In the genomic region with DNA sequence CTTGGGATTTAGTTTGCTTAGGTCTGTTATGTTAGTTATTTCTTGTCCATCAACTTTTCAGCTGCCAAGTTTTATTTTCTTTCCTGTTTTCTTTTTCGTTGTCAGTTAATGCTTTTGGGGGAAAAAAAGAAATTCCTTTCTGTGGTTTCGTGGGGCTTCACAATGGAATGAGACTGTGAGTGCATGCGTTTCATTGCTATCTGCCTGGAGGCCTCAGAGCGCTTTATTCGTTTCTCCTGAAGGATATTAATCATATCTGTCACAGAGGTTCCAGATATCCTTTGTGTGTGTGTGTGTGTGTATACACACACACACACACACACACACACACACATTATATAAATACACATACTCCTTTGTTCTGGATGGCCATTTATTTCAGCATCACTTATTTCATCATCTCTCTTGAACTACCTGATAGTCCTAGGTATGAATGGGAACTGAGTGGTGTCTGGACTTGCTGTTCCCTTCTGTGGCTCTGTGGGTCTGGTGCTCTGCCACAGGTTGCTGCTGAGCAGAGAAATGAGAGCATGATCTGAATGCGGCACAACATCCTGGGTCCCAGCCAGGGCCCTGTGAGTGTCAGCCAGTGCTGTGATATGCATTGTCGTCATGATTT, we compare ENCODE assay signal across 7 cellular contexts.
DNase-seq lines count a peak whose midpoint lies in the region; ATAC-seq, FAIRE-seq and TF ChIP-seq lines count a peak whose summit lies in the region.
"Not testable (repeated sequence)": the region's sequence is repeated elsewhere in the genome, so short reads cannot be mapped to it uniquely, and the experiment has no call there.

No MANE protein-coding gene starts in this region.

- not testable (repeated sequence) for H3K36me3 Mint-ChIP-seq in endodermal cell (ENCODE audit: low read depth); osteocyte (ENCODE audit: unreplicated experiment)

- H3K4me2 ChIP-seq in PC-9: not testable (repeated sequence)

- H3K79me2 ChIP-seq in PC-9 (ENCODE audit: low read depth): not testable (repeated sequence)

- not testable (repeated sequence) for H3K9ac ChIP-seq in endodermal cell (ENCODE audit: extremely low read depth, low read length, poor library complexity, severe bottlenecking)

- H3K36me3 ChIP-seq in PC-9 (ENCODE audit: low read depth); endodermal cell (ENCODE audit: control insufficient read depth, insufficient read depth, low read length): not testable (repeated sequence)

- TF ChIP-seq CTCF in PC-9 (conservative IDR thresholded peaks at IDR 0.05); endodermal cell (conservative IDR thresholded peaks at IDR 0.05); foreskin keratinocyte (conservative IDR thresholded peaks at IDR 0.05); osteocyte (IDR thresholded peaks at IDR 0.05): not testable (repeated sequence)

- WGBS in endodermal cell (ENCODE audit: insufficient coverage in 1 of 2, insufficient read length in 1 of 2), 2 experiments: 95 to 100% methylated on average over 2 to 6 of the region's 7 CpGs

- not testable (repeated sequence) for H4K20me1 ChIP-seq in PC-9 (ENCODE audit: insufficient read depth)

- H3K9me2 ChIP-seq in PC-9 (ENCODE audit: insufficient read depth): not testable (repeated sequence)

- intact Hi-C loops in PC-9 (cut with micrococcal nuclease; ENCODE audit: unreplicated experiment): not testable (repeated sequence)

- not testable (repeated sequence) for H3K27me3 Mint-ChIP-seq in endodermal cell (ENCODE audit: insufficient read depth); osteocyte (ENCODE audit: unreplicated experiment)

- POLR2A ChIA-PET in PC-9 (lab: Charles Lee; ENCODE audit: unreplicated experiment): not testable (repeated sequence)

- DNase-seq in HTR-8/SVneo (ENCODE audit: insufficient read length, low spot score); PC-9; endodermal cell; osteocyte (ENCODE audit: extremely low spot score, unreplicated experiment): not testable (repeated sequence)
- peak; percentile 48 for DNase-seq in SW480 (ENCODE audit: low spot score)
- DNase-seq in astrocyte of the hippocampus (ENCODE audit: low read depth, low spot score): peak; percentile 56
- DNase-seq in foreskin keratinocyte: peak; percentile 83 to 85

- not testable (repeated sequence) for H2AFZ ChIP-seq in PC-9

- H3K4me3 ChIP-seq in PC-9; endodermal cell (ENCODE audit: low read length): not testable (repeated sequence)

- not testable (repeated sequence) for H3K4me1 ChIP-seq in PC-9 (replicated peaks; ENCODE audit: insufficient read depth); endodermal cell (ENCODE audit: control insufficient read depth, insufficient read depth, low read length); foreskin keratinocyte

- H3K27ac ChIP-seq in PC-9 (peak overlapping the region; percentile 32; the same call in 1 of the 2 replicates), endodermal cell (ENCODE audit: low read depth, low read length) (peak overlapping the region; percentile 57)
- H3K27ac ChIP-seq in foreskin keratinocyte: not testable (repeated sequence)

- not testable (repeated sequence) for H3F3A ChIP-seq in PC-9 (ENCODE audit: insufficient read depth, low read depth)

- not testable (repeated sequence) for H3K9me3 ChIP-seq in PC-9 (ENCODE audit: insufficient read depth, low read depth); endodermal cell (ENCODE audit: control insufficient read depth, low read length)

- FAIRE-seq in HTR-8/SVneo (lab: Jason Lieb, UNC): peak; percentile 70

- not testable (repeated sequence) for H3K9me3 Mint-ChIP-seq in endodermal cell; osteocyte (ENCODE audit: unreplicated experiment)

- not testable (repeated sequence) for H3K27me3 ChIP-seq in PC-9 (ENCODE audit: insufficient read depth, low read depth); endodermal cell (ENCODE audit: control insufficient read depth, insufficient read depth, low read length, poor library complexity, severe bottlenecking); foreskin keratinocyte

- ATAC-seq in foreskin keratinocyte: peak; percentile 44

- CTCF ChIA-PET in PC-9 (lab: Charles Lee): not testable (repeated sequence)

- H3K4me1 Mint-ChIP-seq in endodermal cell: not testable (repeated sequence)
- peaks cover 21% of the 10 kb centered on the region for H3K4me1 Mint-ChIP-seq in osteocyte (ENCODE audit: unreplicated experiment)

- H3K27ac Mint-ChIP-seq in endodermal cell: not testable (repeated sequence)
- H3K27ac Mint-ChIP-seq in osteocyte (ENCODE audit: unreplicated experiment): peak overlapping the region; percentile 5

- BruUV-seq in PC-9 (replicated peaks; lab: Mats Ljungman, UMichigan): not testable (repeated sequence)

- not testable (repeated sequence) for H3K4me3 Mint-ChIP-seq in endodermal cell; osteocyte (ENCODE audit: unreplicated experiment)
